9 cellular contexts compared by ENCODE assay signal in genomic region chr6:87656857-87657256, GRCh38. TPM values are rescaled to one million over a fixed set of nuclear protein-coding genes. Genes with fewer than 3 reads are reported as not detected.
DNase-seq lines count a peak whose midpoint lies in the region; ATAC-seq lines count a peak whose summit lies in the region.
"Had no signal": no experiment of that assay in that cellular context is flagged by ENCODE, and none has a peak within 500 bp of the region (broad histone marks: within the 10 kb centered on the region; RNA-seq: fewer than 3 reads in every experiment).

No MANE protein-coding gene starts in this region.

- no peaks in the 10 kb centered on the region for H3K9me3 Mint-ChIP-seq in activated naive CD4-positive, alpha-beta T cell treated with anti-CD3 and anti-CD28 coated beads for 36 hours

- peak; percentile 53 for ATAC-seq in HG02798 (IDR thresholded peaks at IDR 0.05; ENCODE audit: poor library complexity, unreplicated experiment)

- intact Hi-C loops in activated naive CD4-positive, alpha-beta T cell treated with anti-CD3 and anti-CD28 coated beads for 36 hours (cut with micrococcal nuclease), result no loop called here

- H3K27me3 Mint-ChIP-seq in activated naive CD4-positive, alpha-beta T cell treated with anti-CD3 and anti-CD28 coated beads for 36 hours (ENCODE audit: low read depth), result no peaks in the 10 kb centered on the region

- no peak overlapping the region for H3K4me3 Mint-ChIP-seq in activated naive CD4-positive, alpha-beta T cell treated with anti-CD3 and anti-CD28 coated beads for 36 hours

- no peak for DNase-seq in activated naive CD4-positive, alpha-beta T cell treated with anti-CD3 and anti-CD28 coated beads for 36 hours
- no peak for DNase-seq in activated naive CD4-positive, alpha-beta T cell (lab: John Stamatoyannopoulos, UW)
- DNase-seq in MV-4-11 (lab: John Stamatoyannopoulos, UW), result peak; percentile 60
- peak; percentile 12 for DNase-seq in smooth muscle cell of the brain vasculature (ENCODE audit: low read depth, low spot score)
- DNase-seq in SW480 (ENCODE audit: low spot score), result no peak
- no peak for DNase-seq in HuH-7.5 (ENCODE audit: low spot score)
- no peak for DNase-seq in stimulated activated CD4-positive, alpha-beta T cell treated with anti-CD3 and anti-CD28 coated beads, Interleukin-4, amount 100 ng/mL, for 4 hours
- DNase-seq: NCI-H1105 had no signal

- peaks cover 20% of the 10 kb centered on the region for H3K4me1 Mint-ChIP-seq in activated naive CD4-positive, alpha-beta T cell treated with anti-CD3 and anti-CD28 coated beads for 36 hours (ENCODE audit: low read depth)

- peaks cover 51% of the 10 kb centered on the region for H3K36me3 Mint-ChIP-seq in activated naive CD4-positive, alpha-beta T cell treated with anti-CD3 and anti-CD28 coated beads for 36 hours (ENCODE audit: low read depth)

- CTCF ChIA-PET in activated naive CD4-positive, alpha-beta T cell treated with anti-CD3 and anti-CD28 coated beads for 36 hours (lab: Charles Lee), result interaction anchor here (0.6 kb wide), 1 partner anchor 30 kb away, joined by 5 read pairs; no protein-coding TSS in a partner anchor

- H3K27ac Mint-ChIP-seq in activated naive CD4-positive, alpha-beta T cell treated with anti-CD3 and anti-CD28 coated beads for 36 hours, result peak overlapping the region; percentile 19

RNA-seq across cellular contexts. Expression of gene AKIRIN2, which starts 45.2 kb away (rescaled TPM):
- 10 to 100 TPM; 47.6 to 49.8 TPM for total RNA-seq in activated naive CD4-positive, alpha-beta T cell treated with anti-CD3 and anti-CD28 coated beads for 36 hours

Comparison
In these comparisons a context has a peak if more than half of its experiments do, and no peak if none do; other contexts are left out.
1. DNase-seq: peak in MV-4-11 (single experiment) and smooth muscle cell of the brain vasculature (single experiment); none in activated naive CD4-positive, alpha-beta T cell treated with anti-CD3 and anti-CD28 coated beads for 36 hours (single experiment), activated naive CD4-positive, alpha-beta T cell (0 of 4), SW480 (single experiment), HuH-7.5 (single experiment) and stimulated activated CD4-positive, alpha-beta T cell treated with anti-CD3 and anti-CD28 coated beads, Interleukin-4, amount 100 ng/mL, for 4 hours (0 of 2).